In the genomic region with DNA sequence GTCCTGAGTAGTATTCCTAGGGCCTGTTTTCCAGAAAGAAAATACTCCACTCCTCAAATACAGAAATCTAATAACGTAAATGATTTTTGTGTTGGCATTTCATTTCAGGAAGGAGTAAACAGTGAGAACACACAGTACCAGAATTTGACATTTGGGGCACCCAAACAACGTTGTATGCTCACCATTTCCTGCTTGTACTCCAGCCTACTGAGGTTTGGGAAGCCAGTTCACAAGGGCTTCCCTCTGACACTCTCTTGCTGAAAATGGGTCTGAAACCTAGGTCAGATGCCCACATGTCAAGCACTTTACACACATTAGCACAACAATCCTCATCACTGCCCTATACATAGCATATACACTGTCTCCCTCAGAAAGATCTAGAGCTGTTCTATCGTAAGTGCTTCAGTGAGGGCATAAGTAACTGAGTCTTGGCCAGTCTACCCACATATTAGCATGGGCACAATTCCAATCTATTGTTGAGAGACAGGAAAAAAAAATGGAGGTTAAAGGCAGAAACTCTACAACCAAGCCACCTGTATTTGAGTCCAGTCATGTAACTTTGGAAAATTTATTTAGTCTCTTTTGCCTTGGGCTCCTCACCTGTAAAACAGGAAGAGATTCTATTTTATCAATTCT, we compare ENCODE assay signal across 24 cellular contexts. TPM values are rescaled to one million over a fixed set of nuclear protein-coding genes. Genes with fewer than 3 reads are reported as not detected.
DNase-seq lines count a peak whose midpoint lies in the region; ATAC-seq and TF ChIP-seq lines count a peak whose summit lies in the region.
"Had no signal": no experiment of that assay in that cellular context is flagged by ENCODE, and none has a peak within 500 bp of the region (broad histone marks: within the 10 kb centered on the region; RNA-seq: fewer than 3 reads in every experiment).

No MANE protein-coding gene starts in this region.

- peak overlapping the region; percentile 67 for H3K27ac ChIP-seq in neutrophil
- H3K27ac ChIP-seq: ascending aorta had no signal

- no peak for DNase-seq in activated CD4-positive, alpha-beta T cell treated with anti-CD3 and anti-CD28 coated beads, Interleukin-2, amount 10 ng/mL, durations not matched to agents 24 days and 14 days
- no peak for DNase-seq in activated CD4-positive, alpha-beta T cell treated with anti-CD3 and anti-CD28 coated beads for 1 hour
- DNase-seq in T-helper 17 cell (no peak), NCI-H446 treated with DMSO at 0.1 percent for 48 hours (lab: John Stamatoyannopoulos, UW) (no peak)
- no peak for DNase-seq in central memory CD8-positive, alpha-beta T cell (ENCODE audit: low spot score in 2 of 2)
- DNase-seq in stimulated activated naive B cell treated with anti-CD40 and anti-IgM and Interleukin-4, amounts not matched to agents 10 μg/mL and 1 μg/mL and 100 μg/mL, for 72 hours = no peak
- DNase-seq: activated gamma-delta T cell treated with Interleukin-2 at 50 U/mL for 16 hours, caudate nucleus, DND-41, HFFc6, kidney, NCI-H2081, NCI-H446, substantia nigra had no signal

- peaks cover 44 to 89% of the 10 kb centered on the region in 2 experiments for H3K4me1 ChIP-seq in neutrophil (ENCODE audit: control insufficient read depth in 1 of 2, insufficient read depth in 1 of 2, low read depth in 1 of 2, low read length in 1 of 2)
- H3K4me1 ChIP-seq: ascending aorta, prostate gland had no signal

- peaks cover 64% of the 10 kb centered on the region for H3K4me1 Mint-ChIP-seq in activated CD4-positive, alpha-beta T cell treated with anti-CD3 and anti-CD28 coated beads, Interleukin-2, amount 10 ng/mL, durations not matched to agents 24 days and 14 days
- peaks cover 22% of the 10 kb centered on the region for H3K4me1 Mint-ChIP-seq in T-helper 17 cell
- H3K4me1 Mint-ChIP-seq in central memory CD8-positive, alpha-beta T cell = peaks cover 69% of the 10 kb centered on the region
- peaks cover 11 to 28% of the 10 kb centered on the region in 2 donors for H3K4me1 Mint-ChIP-seq in stimulated activated naive B cell treated with anti-CD40 and anti-IgM and Interleukin-4, amounts not matched to agents 10 μg/mL and 1 μg/mL and 100 μg/mL, for 72 hours
- H3K4me1 Mint-ChIP-seq: GM23338 had no signal

- H3K4me3 ChIP-seq in neutrophil (ENCODE audit: low read depth in 1 of 2, low read length in 1 of 2) = no peak overlapping the region
- H3K4me3 ChIP-seq: ascending aorta, GM23338, lung, prostate gland had no signal

- no peaks in the 10 kb centered on the region for H3K9me3 Mint-ChIP-seq in activated CD4-positive, alpha-beta T cell treated with anti-CD3 and anti-CD28 coated beads, Interleukin-2, amount 10 ng/mL, durations not matched to agents 24 days and 14 days
- H3K9me3 Mint-ChIP-seq in central memory CD8-positive, alpha-beta T cell = no peaks in the 10 kb centered on the region
- H3K9me3 Mint-ChIP-seq in stimulated activated naive B cell treated with anti-CD40 and anti-IgM and Interleukin-4, amounts not matched to agents 10 μg/mL and 1 μg/mL and 100 μg/mL, for 72 hours = no peaks in the 10 kb centered on the region
- H3K9me3 Mint-ChIP-seq: GM23338, HFFc6, IgD-negative memory B cell had no signal

- H3K27ac Mint-ChIP-seq in activated CD4-positive, alpha-beta T cell treated with anti-CD3 and anti-CD28 coated beads, Interleukin-2, amount 10 ng/mL, durations not matched to agents 24 days and 14 days = peak overlapping the region; percentile 7
- no peak overlapping the region for H3K27ac Mint-ChIP-seq in T-helper 17 cell
- H3K27ac Mint-ChIP-seq in central memory CD8-positive, alpha-beta T cell (ENCODE audit: low read depth) = peak overlapping the region; percentile 22
- H3K27ac Mint-ChIP-seq in stimulated activated naive B cell treated with anti-CD40 and anti-IgM and Interleukin-4, amounts not matched to agents 10 μg/mL and 1 μg/mL and 100 μg/mL, for 72 hours = no peak overlapping the region
- H3K27ac Mint-ChIP-seq: B cell, GM23338, HFFc6 had no signal

- peaks cover 46% of the 10 kb centered on the region for H3K36me3 Mint-ChIP-seq in activated CD4-positive, alpha-beta T cell treated with anti-CD3 and anti-CD28 coated beads, Interleukin-2, amount 10 ng/mL, durations not matched to agents 24 days and 14 days (ENCODE audit: low read depth)
- peaks cover 5% of the 10 kb centered on the region for H3K36me3 Mint-ChIP-seq in T-helper 17 cell (ENCODE audit: low read depth)
- H3K36me3 Mint-ChIP-seq in central memory CD8-positive, alpha-beta T cell (ENCODE audit: insufficient read depth) = no peaks in the 10 kb centered on the region
- H3K36me3 Mint-ChIP-seq in stimulated activated naive B cell treated with anti-CD40 and anti-IgM and Interleukin-4, amounts not matched to agents 10 μg/mL and 1 μg/mL and 100 μg/mL, for 72 hours = peaks cover 12 to 28% of the 10 kb centered on the region in 2 donors

- H3K27me3 ChIP-seq in neutrophil = no peaks in the 10 kb centered on the region
- H3K27me3 ChIP-seq: ascending aorta had no signal

- no peak for TF ChIP-seq CTCF in neutrophil (IDR thresholded peaks at IDR 0.05)

- peaks cover 7% of the 10 kb centered on the region for H3K36me3 ChIP-seq in neutrophil
- H3K36me3 ChIP-seq: ascending aorta, prostate gland had no signal

- no peaks in the 10 kb centered on the region for H3K27me3 Mint-ChIP-seq in activated CD4-positive, alpha-beta T cell treated with anti-CD3 and anti-CD28 coated beads, Interleukin-2, amount 10 ng/mL, durations not matched to agents 24 days and 14 days
- H3K27me3 Mint-ChIP-seq in T-helper 17 cell = no peaks in the 10 kb centered on the region
- no peaks in the 10 kb centered on the region for H3K27me3 Mint-ChIP-seq in central memory CD8-positive, alpha-beta T cell
- no peaks in the 10 kb centered on the region for H3K27me3 Mint-ChIP-seq in stimulated activated naive B cell treated with anti-CD40 and anti-IgM and Interleukin-4, amounts not matched to agents 10 μg/mL and 1 μg/mL and 100 μg/mL, for 72 hours
- H3K27me3 Mint-ChIP-seq: B cell, IgD-negative memory B cell had no signal

- intact Hi-C loops in activated CD4-positive, alpha-beta T cell treated with anti-CD3 and anti-CD28 coated beads, Interleukin-2, amount 10 ng/mL, durations not matched to agents 24 days and 14 days (cut with micrococcal nuclease) = loop anchor here (2.0 kb wide), 1 partner anchor 15 kb away; no protein-coding TSS in a partner anchor

- peak; percentile 45 for ATAC-seq in T-helper 17 cell
- ATAC-seq in central memory CD8-positive, alpha-beta T cell (replicated peaks; ENCODE audit: extremely low read depth, poor library complexity, severe bottlenecking) = peak; percentile 54
- ATAC-seq in stimulated activated naive B cell treated with anti-CD40 and anti-IgM and Interleukin-4, amounts not matched to agents 10 μg/mL and 1 μg/mL and 100 μg/mL, for 72 hours (replicated peaks) = no peak
- no peak for ATAC-seq in GM21576 (IDR thresholded peaks at IDR 0.05; ENCODE audit: unreplicated experiment)
- ATAC-seq: activated CD4-positive, CD25-positive, alpha-beta regulatory T cell treated with anti-CD3 and anti-CD28 coated beads, Interleukin-2, amount 50 U/mL, for 24 hours; GM23338; Right ventricle myocardium inferior had no signal

- H3K4me3 Mint-ChIP-seq in activated CD4-positive, alpha-beta T cell treated with anti-CD3 and anti-CD28 coated beads, Interleukin-2, amount 10 ng/mL, durations not matched to agents 24 days and 14 days = peak overlapping the region; percentile 0
- H3K4me3 Mint-ChIP-seq in T-helper 17 cell = no peak overlapping the region
- H3K4me3 Mint-ChIP-seq in central memory CD8-positive, alpha-beta T cell = peak overlapping the region; percentile 41
- no peak overlapping the region for H3K4me3 Mint-ChIP-seq in stimulated activated naive B cell treated with anti-CD40 and anti-IgM and Interleukin-4, amounts not matched to agents 10 μg/mL and 1 μg/mL and 100 μg/mL, for 72 hours
- H3K4me3 Mint-ChIP-seq: B cell, GM23338, HFFc6, IgD-negative memory B cell had no signal

- H3K9me3 ChIP-seq in T-helper 17 cell (ENCODE audit: control insufficient read depth, low read length, poor library complexity, severe bottlenecking) (no peaks in the 10 kb centered on the region), neutrophil (no peaks in the 10 kb centered on the region)
- H3K9me3 ChIP-seq: ascending aorta, prostate gland had no signal

RNA-seq across cellular contexts. Expression of a gene that starts 43.5 kb away (rescaled TPM):
- total RNA-seq in activated CD4-positive, alpha-beta T cell treated with anti-CD3 and anti-CD28 coated beads, Interleukin-2, amount 10 ng/mL, durations not matched to agents 24 days and 14 days = 121 TPM in 2 replicates
- total RNA-seq in T-helper 17 cell = 100 to 1,000 TPM; 120 TPM

RNA-seq across cellular contexts. Expression of a gene that starts 49.4 kb away (rescaled TPM):
- total RNA-seq in activated CD4-positive, alpha-beta T cell treated with anti-CD3 and anti-CD28 coated beads, Interleukin-2, amount 10 ng/mL, durations not matched to agents 24 days and 14 days = 98.8 and 100 TPM in 2 replicates
- 10 to 100 TPM; 27.1 to 31.4 TPM for total RNA-seq in T-helper 17 cell

Comparison
In these comparisons a context has a peak if more than half of its experiments do, and no peak if none do; other contexts are left out.
1. H3K27ac Mint-ChIP-seq: peak in activated CD4-positive, alpha-beta T cell treated with anti-CD3 and anti-CD28 coated beads, Interleukin-2, amount 10 ng/mL, durations not matched to agents 24 days and 14 days (single experiment) and central memory CD8-positive, alpha-beta T cell (single experiment); none in T-helper 17 cell (single experiment) and stimulated activated naive B cell treated with anti-CD40 and anti-IgM and Interleukin-4, amounts not matched to agents 10 μg/mL and 1 μg/mL and 100 μg/mL, for 72 hours (single experiment).
2. H3K4me3 Mint-ChIP-seq: peak in activated CD4-positive, alpha-beta T cell treated with anti-CD3 and anti-CD28 coated beads, Interleukin-2, amount 10 ng/mL, durations not matched to agents 24 days and 14 days (single experiment) and central memory CD8-positive, alpha-beta T cell (single experiment); none in T-helper 17 cell (single experiment) and stimulated activated naive B cell treated with anti-CD40 and anti-IgM and Interleukin-4, amounts not matched to agents 10 μg/mL and 1 μg/mL and 100 μg/mL, for 72 hours (0 of 2).
3. ATAC-seq: peak in T-helper 17 cell (single experiment) and central memory CD8-positive, alpha-beta T cell (single experiment); none in stimulated activated naive B cell treated with anti-CD40 and anti-IgM and Interleukin-4, amounts not matched to agents 10 μg/mL and 1 μg/mL and 100 μg/mL, for 72 hours (0 of 2) and GM21576 (single experiment).